ENCODE assay signal across 13 cellular contexts in genomic region chr6:154267508-154268106, GRCh38.
DNase-seq lines count a peak whose midpoint lies in the region; ATAC-seq and TF ChIP-seq lines count a peak whose summit lies in the region.
"Had no signal": no experiment of that assay in that cellular context is flagged by ENCODE, and none has a peak within 500 bp of the region (broad histone marks: within the 10 kb centered on the region; RNA-seq: fewer than 3 reads in every experiment).

No MANE protein-coding gene starts in this region.

- no peak for TF ChIP-seq EP300 in sigmoid colon (IDR thresholded peaks at IDR 0.05)

- H3K27ac ChIP-seq in CD8-positive, alpha-beta T cell (ENCODE audit: low read depth, low read length): no peak overlapping the region
- H3K27ac ChIP-seq in A673 (ENCODE audit: low read depth, low read length, poor library complexity, severe bottlenecking): no peak overlapping the region
- H3K27ac ChIP-seq in sigmoid colon: no peak overlapping the region
- H3K27ac ChIP-seq: SK-N-MC had no signal

- CTCF ChIA-PET in CD8-positive, alpha-beta T cell (lab: Charles Lee): interaction anchor here (1.0 to 19.2 kb wide), 5 partner anchors 7 to 109 kb away, joined by 4 to 383 read pairs (median 9); no protein-coding TSS in a partner anchor
- CTCF ChIA-PET in A673 (lab: Charles Lee): no interaction called here

- POLR2A ChIA-PET in CD8-positive, alpha-beta T cell (lab: Charles Lee): interaction anchor here (0.9 to 2.2 kb wide), 3 partner anchors 20 to 51 kb away, joined by 3 to 7 read pairs (median 4); no protein-coding TSS in a partner anchor
- POLR2A ChIA-PET in A673 (lab: Charles Lee; ENCODE audit: low non-redundant PET): no interaction called here

- TF ChIP-seq CTCF in CD8-positive, alpha-beta T cell (IDR thresholded peaks at IDR 0.05): no peak
- no peak for TF ChIP-seq CTCF in A673 (conservative IDR thresholded peaks at IDR 0.05; ENCODE audit: low read depth, low read length)
- no peak for TF ChIP-seq CTCF in sigmoid colon (IDR thresholded peaks at IDR 0.05)

- no peaks in the 10 kb centered on the region for H3K36me3 ChIP-seq in CD8-positive, alpha-beta T cell (ENCODE audit: insufficient read depth, low read length)
- no peaks in the 10 kb centered on the region for H3K36me3 ChIP-seq in A673 (ENCODE audit: insufficient read depth, low read length, poor library complexity, severe bottlenecking)
- no peaks in the 10 kb centered on the region for H3K36me3 ChIP-seq in sigmoid colon

- H3K27me3 Mint-ChIP-seq in CD8-positive, alpha-beta T cell (ENCODE audit: low read depth): no peaks in the 10 kb centered on the region
- no peaks in the 10 kb centered on the region for H3K27me3 Mint-ChIP-seq in dendritic cell treated with granulocyte-macrophage colony-stimulating factor and Interleukin-4, amounts not matched to agents 40 ng/mL and 50 ng/mL, for 4 days
- H3K27me3 Mint-ChIP-seq: natural killer cell treated with Interleukin-12 subunit alpha and Interleukin-12 subunit beta and Interleukin-15 and Interleukin-18, amount 100 ng/mL, for 72 hours had no signal

- H3K4me1 ChIP-seq in CD8-positive, alpha-beta T cell (ENCODE audit: insufficient read depth, low read length): peaks cover 20% of the 10 kb centered on the region
- H3K4me1 ChIP-seq in A673 (ENCODE audit: insufficient read depth, low read length, poor library complexity, severe bottlenecking) (no peaks in the 10 kb centered on the region), sigmoid colon (no peaks in the 10 kb centered on the region)

- 86 to 88% methylated on average over 3 of the region's 3 CpGs for WGBS in sigmoid colon, 2 donors

- BruUV-seq in A673 (replicated peaks; lab: Mats Ljungman, UMichigan): no TSS peak

- H3K9me3 Mint-ChIP-seq in CD8-positive, alpha-beta T cell: no peaks in the 10 kb centered on the region
- peaks cover 7% of the 10 kb centered on the region for H3K9me3 Mint-ChIP-seq in dendritic cell treated with granulocyte-macrophage colony-stimulating factor and Interleukin-4, amounts not matched to agents 40 ng/mL and 50 ng/mL, for 4 days
- H3K9me3 Mint-ChIP-seq: natural killer cell treated with Interleukin-12 subunit alpha and Interleukin-12 subunit beta and Interleukin-15 and Interleukin-18, amount 100 ng/mL, for 72 hours had no signal

- H3K36me3 Mint-ChIP-seq in CD8-positive, alpha-beta T cell: no peaks in the 10 kb centered on the region
- H3K36me3 Mint-ChIP-seq in dendritic cell treated with granulocyte-macrophage colony-stimulating factor and Interleukin-4, amounts not matched to agents 40 ng/mL and 50 ng/mL, for 4 days (ENCODE audit: low read depth): peaks cover 33% of the 10 kb centered on the region
- H3K36me3 Mint-ChIP-seq: natural killer cell treated with Interleukin-12 subunit alpha and Interleukin-12 subunit beta and Interleukin-15 and Interleukin-18, amount 100 ng/mL, for 72 hours had no signal

- no peak for TF ChIP-seq POLR2A in sigmoid colon (IDR thresholded peaks at IDR 0.05)

- H3K27ac Mint-ChIP-seq in CD8-positive, alpha-beta T cell: peak overlapping the region; percentile 79
- peak overlapping the region; percentile 33 for H3K27ac Mint-ChIP-seq in dendritic cell treated with granulocyte-macrophage colony-stimulating factor and Interleukin-4, amounts not matched to agents 40 ng/mL and 50 ng/mL, for 4 days

- no peaks in the 10 kb centered on the region for H3K9me3 ChIP-seq in CD8-positive, alpha-beta T cell (ENCODE audit: low read length)
- H3K9me3 ChIP-seq in A673 (ENCODE audit: low read depth, low read length, poor library complexity, severe bottlenecking) (no peaks in the 10 kb centered on the region), sigmoid colon (no peaks in the 10 kb centered on the region)

- peak in 1 of 7 experiments; percentile 29 for DNase-seq in CD8-positive, alpha-beta T cell
- DNase-seq in A673 (ENCODE audit: low spot score): no peak
- DNase-seq in sigmoid colon: no peak
- no peak for DNase-seq in HCEC 1CT
- DNase-seq: erythroblast; left ventricle myocardium superior; stimulated activated CD4-positive, alpha-beta T cell treated with anti-CD3 and anti-CD28 coated beads, Interleukin-2, amount 100 ng/mL, for 48 hours had no signal

- ATAC-seq in CD8-positive, alpha-beta T cell: peak; percentile 59
- ATAC-seq in GM19043 (IDR thresholded peaks at IDR 0.05; ENCODE audit: low read depth, unreplicated experiment) (peak; percentile 62), HG02623 (IDR thresholded peaks at IDR 0.05; ENCODE audit: unreplicated experiment) (peak; percentile 62), HG03045 (IDR thresholded peaks at IDR 0.05; ENCODE audit: unreplicated experiment) (no peak)
- ATAC-seq: left ventricle myocardium superior; natural killer cell treated with Interleukin-12 subunit alpha and Interleukin-12 subunit beta and Interleukin-15 and Interleukin-18, amount 100 ng/mL, for 72 hours had no signal

- intact Hi-C loops in CD8-positive, alpha-beta T cell (cut with DNase I, micrococcal nuclease): loop anchor here (2.0 kb wide), 2 partner anchors 17 to 37 kb away; no protein-coding TSS in a partner anchor
- intact Hi-C loops in dendritic cell treated with granulocyte-macrophage colony-stimulating factor and Interleukin-4, amounts not matched to agents 40 ng/mL and 50 ng/mL, for 4 days (cut with micrococcal nuclease): no loop called here
- intact Hi-C loops in A673 (cut with micrococcal nuclease; ENCODE audit: unreplicated experiment) (no loop called here), sigmoid colon (cut with DNase I) (no loop called here)

- no peaks in the 10 kb centered on the region for H3K27me3 ChIP-seq in CD8-positive, alpha-beta T cell (ENCODE audit: insufficient read depth, low read length)
- H3K27me3 ChIP-seq in A673 (replicated peaks; ENCODE audit: insufficient read depth, low read depth, low read length, poor library complexity) (peaks cover 4% of the 10 kb centered on the region), sigmoid colon (no peaks in the 10 kb centered on the region)

- no peak overlapping the region for H3K4me3 ChIP-seq in CD8-positive, alpha-beta T cell (ENCODE audit: low read depth, low read length)
- H3K4me3 ChIP-seq in A673 (ENCODE audit: low read depth, low read length, poor library complexity, severe bottlenecking): no peak overlapping the region
- no peak overlapping the region for H3K4me3 ChIP-seq in sigmoid colon
- H3K4me3 ChIP-seq: SK-N-MC had no signal

- peaks cover 28% of the 10 kb centered on the region for H3K4me1 Mint-ChIP-seq in CD8-positive, alpha-beta T cell (ENCODE audit: low read depth)
- peaks cover 25% of the 10 kb centered on the region for H3K4me1 Mint-ChIP-seq in dendritic cell treated with granulocyte-macrophage colony-stimulating factor and Interleukin-4, amounts not matched to agents 40 ng/mL and 50 ng/mL, for 4 days (ENCODE audit: low read depth)

- peak overlapping the region; percentile 59 for H3K4me3 Mint-ChIP-seq in CD8-positive, alpha-beta T cell
- H3K4me3 Mint-ChIP-seq in dendritic cell treated with granulocyte-macrophage colony-stimulating factor and Interleukin-4, amounts not matched to agents 40 ng/mL and 50 ng/mL, for 4 days: peak overlapping the region; percentile 64
- H3K4me3 Mint-ChIP-seq: natural killer cell treated with Interleukin-12 subunit alpha and Interleukin-12 subunit beta and Interleukin-15 and Interleukin-18, amount 100 ng/mL, for 72 hours had no signal

Comparison
In these comparisons a context has a peak if more than half of its experiments do, and no peak if none do; other contexts are left out.
1. intact Hi-C loops: an anchor here in CD8-positive, alpha-beta T cell (2.0 kb wide); none called in dendritic cell treated with granulocyte-macrophage colony-stimulating factor and Interleukin-4, amounts not matched to agents 40 ng/mL and 50 ng/mL, for 4 days, A673 and sigmoid colon.